In the genomic region with DNA sequence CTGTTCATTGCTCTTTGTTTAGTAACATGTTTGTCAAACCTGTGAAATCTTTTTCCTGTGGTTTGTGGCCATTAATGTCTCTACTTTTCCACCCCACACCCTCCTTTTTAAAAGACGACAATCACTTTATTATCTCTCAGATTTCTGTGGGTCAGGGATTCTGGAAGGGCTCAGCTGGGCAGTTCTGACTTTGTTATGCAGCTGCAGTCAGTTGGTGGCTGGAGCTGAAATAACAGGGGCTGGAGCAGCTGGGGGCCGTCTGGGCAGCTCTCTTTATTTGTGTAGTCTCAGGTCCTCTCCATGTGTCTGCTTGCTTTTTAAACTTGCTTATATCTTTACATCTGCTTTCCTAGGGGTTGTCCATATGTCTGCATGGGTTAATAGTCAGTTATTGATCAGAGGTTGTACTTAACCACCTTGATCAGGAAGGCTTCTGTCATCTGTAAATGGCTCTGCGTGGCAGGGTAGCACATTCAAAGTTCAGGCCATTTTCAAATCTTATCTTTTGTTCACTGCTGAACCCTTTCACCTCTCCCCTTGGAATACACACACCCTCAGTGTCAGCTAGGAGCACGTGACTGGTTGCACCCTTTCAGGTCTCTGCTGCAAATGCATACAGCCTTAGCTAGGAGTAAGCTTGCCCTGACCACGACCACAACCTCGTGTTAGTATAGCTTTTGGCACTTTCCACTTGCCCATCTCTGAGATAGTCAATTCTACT, we compare ENCODE assay signal across 9 cellular contexts. TPM values are rescaled to one million over a fixed set of nuclear protein-coding genes. Genes with fewer than 3 reads are reported as not detected.
DNase-seq lines count a peak whose midpoint lies in the region; ATAC-seq, FAIRE-seq and TF ChIP-seq lines count a peak whose summit lies in the region.
"Had no signal": no experiment of that assay in that cellular context is flagged by ENCODE, and none has a peak within 500 bp of the region (broad histone marks: within the 10 kb centered on the region; RNA-seq: fewer than 3 reads in every experiment).

No MANE protein-coding gene starts in this region.

- H3K9ac ChIP-seq in K562 (ENCODE audit: insufficient read depth in 1 of 2, low read depth in 2 of 2, low read length in 2 of 2) (no peak overlapping the region), mammary epithelial cell (ENCODE audit: insufficient read depth, low read length) (no peak overlapping the region)

- no peaks in the 10 kb centered on the region for H3K9me3 Mint-ChIP-seq in CD4-positive, alpha-beta T cell
- H3K9me3 Mint-ChIP-seq in naive thymus-derived CD8-positive, alpha-beta T cell: peaks cover 0 to 3% (median 0%) of the 10 kb centered on the region in 9 donors

- H3K36me3 ChIP-seq in K562 (ENCODE audit: control insufficient read depth, insufficient read depth, low read length): 0 out of 3 replicates have a peak, but pooled peaks cover 2% of the 10 kb centered on the region
- no peaks in the 10 kb centered on the region for H3K36me3 ChIP-seq in mammary epithelial cell (ENCODE audit: insufficient read depth, low read length)
- H3K36me3 ChIP-seq: breast epithelium had no signal

- no peaks in the 10 kb centered on the region for H3K9me1 ChIP-seq in K562 (ENCODE audit: control insufficient read depth, insufficient read depth, low read length)

- CTCF ChIA-PET in CD4-positive, alpha-beta T cell (lab: Charles Lee): interaction anchor here (1.6 kb wide), 1 partner anchor 127 kb away, joined by 3 read pairs; no protein-coding TSS in a partner anchor
- CTCF ChIA-PET in K562 (lab: Yijun Ruan, JAX; ENCODE audit: low intra/inter-chr PET ratio): no interaction called here
- CTCF ChIA-PET in mammary epithelial cell (lab: Charles Lee; ENCODE audit: low non-redundant PET): no interaction called here

- H3K27me3 Mint-ChIP-seq in CD4-positive, alpha-beta T cell: no peaks in the 10 kb centered on the region
- H3K27me3 Mint-ChIP-seq in naive thymus-derived CD8-positive, alpha-beta T cell: no peaks in the 10 kb centered on the region

- dilution Hi-C loops in mammary epithelial cell (cut with HindIII; ENCODE audit: low sequenced_read_pairs): no loop called here

- H2AFZ ChIP-seq in K562 (ENCODE audit: low read depth, low read length): no peak overlapping the region
- no peak overlapping the region for H2AFZ ChIP-seq in mammary epithelial cell (ENCODE audit: low read depth, low read length)

- FAIRE-seq in K562 (lab: Jason Lieb, UNC): no peak

- H3K4me2 ChIP-seq in K562 (ENCODE audit: insufficient read depth, low read length): peak overlapping the region; percentile 38; the same call in 1 of the 2 replicates
- H3K4me2 ChIP-seq in mammary epithelial cell (ENCODE audit: insufficient read depth, low read depth, low read length): no peak overlapping the region

- H3K27me3 ChIP-seq in CD4-positive, alpha-beta T cell (ENCODE audit: control insufficient read depth, insufficient read depth, low read length): no peaks in the 10 kb centered on the region
- H3K27me3 ChIP-seq in K562 (ENCODE audit: control insufficient read depth in 2 of 2, insufficient read depth in 2 of 2, low read length in 2 of 2): no peaks in the 10 kb centered on the region
- no peaks in the 10 kb centered on the region for H3K27me3 ChIP-seq in mammary epithelial cell (ENCODE audit: insufficient read depth, low read length)
- H3K27me3 ChIP-seq: breast epithelium had no signal

- H3K4me1 ChIP-seq in K562 (replicated peaks in 1 of 2; ENCODE audit: control insufficient read depth in 2 of 2, insufficient read depth in 2 of 2, low read length in 2 of 2): peaks cover 3 to 13% of the 10 kb centered on the region in 2 experiments; a peak in 3 of 5 replicates
- H3K4me1 ChIP-seq in mammary epithelial cell (ENCODE audit: insufficient read depth, low read length): peaks cover 9% of the 10 kb centered on the region
- H3K4me1 ChIP-seq: breast epithelium had no signal

- peaks cover 74% of the 10 kb centered on the region for H3K36me3 Mint-ChIP-seq in CD4-positive, alpha-beta T cell (ENCODE audit: low read depth)
- H3K36me3 Mint-ChIP-seq in naive thymus-derived CD8-positive, alpha-beta T cell: peaks cover 20 to 34% (median 28%) of the 10 kb centered on the region in 3 donors

- peak overlapping the region; percentile 56 for H3K4me3 Mint-ChIP-seq in CD4-positive, alpha-beta T cell
- H3K4me3 Mint-ChIP-seq in naive thymus-derived CD8-positive, alpha-beta T cell: peak overlapping the region in 8 of 10 donors; percentile 14 to 63 (median 38)

- BruUV-seq in K562 (replicated peaks; lab: Mats Ljungman, UMichigan) (no TSS peak), mammary epithelial cell (replicated peaks; lab: Mats Ljungman, UMichigan) (no TSS peak)

- no peak for TF ChIP-seq RAD21 in K562 (CRISPR knock-in tag; conservative IDR thresholded peaks at IDR 0.05 in 1 of 2, IDR thresholded peaks at IDR 0.05 in 1 of 2)

- no peaks in the 10 kb centered on the region for H4K20me1 ChIP-seq in K562 (replicated peaks; ENCODE audit: control insufficient read depth, insufficient read depth, low read length)
- H4K20me1 ChIP-seq in mammary epithelial cell (ENCODE audit: insufficient read depth, low read length): no peaks in the 10 kb centered on the region

- no peak overlapping the region for H3K4me3 ChIP-seq in K562
- no peak overlapping the region for H3K4me3 ChIP-seq in mammary epithelial cell (replicated peaks in 1 of 3; ENCODE audit: insufficient read depth in 1 of 3, low read depth in 2 of 3, low read length in 3 of 3)
- H3K4me3 ChIP-seq: breast epithelium had no signal

- no peak overlapping the region for H3K27ac ChIP-seq in CD4-positive, alpha-beta T cell (ENCODE audit: low read depth, low read length)
- H3K27ac ChIP-seq in K562 (ENCODE audit: extremely low read depth, low read depth, low read length) (no peak overlapping the region), mammary epithelial cell (ENCODE audit: insufficient read depth, low read depth, low read length) (no peak overlapping the region)
- H3K27ac ChIP-seq: breast epithelium had no signal

- peaks cover 61% of the 10 kb centered on the region for H3K4me1 Mint-ChIP-seq in CD4-positive, alpha-beta T cell (ENCODE audit: low read depth)
- H3K4me1 Mint-ChIP-seq in naive thymus-derived CD8-positive, alpha-beta T cell: peaks cover 19 to 71% (median 34%) of the 10 kb centered on the region in 4 donors

- ATAC-seq in CD4-positive, alpha-beta T cell (ENCODE audit: poor library complexity): peak; percentile 19
- ATAC-seq in K562: peak; percentile 71
- ATAC-seq in naive thymus-derived CD8-positive, alpha-beta T cell: peak; percentile 30 to 47
- no peak for ATAC-seq in HG02763 (IDR thresholded peaks at IDR 0.05; ENCODE audit: unreplicated experiment)
- ATAC-seq in left cardiac atrium: no peak

- in situ Hi-C loops in K562 (cut with MboI) (no loop called here), mammary epithelial cell (cut with MboI; ENCODE audit: low sequenced_read_pairs in 2 of 2) (loop anchor here (10.0 to 25.0 kb wide), 2 partner anchors 178 to 320 kb away; a partner anchor contains a TSS)

- H3K79me2 ChIP-seq in K562 (ENCODE audit: control insufficient read depth, insufficient read depth, low read length): no peaks in the 10 kb centered on the region
- peaks cover 3% of the 10 kb centered on the region for H3K79me2 ChIP-seq in mammary epithelial cell (ENCODE audit: insufficient read depth, low read length)

- peak in 1 of 10 experiments; percentile 17 for DNase-seq in CD4-positive, alpha-beta T cell
- peak; percentile 10 for DNase-seq in LHCN-M2 (ENCODE audit: low read depth)
- DNase-seq in K562 (ENCODE audit: extremely low read depth in 1 of 4, low spot score in 3 of 4): peak; percentile 13 to 41 (median 16)
- peak in 1 of 10 donors; percentile 32 for DNase-seq in naive thymus-derived CD8-positive, alpha-beta T cell
- DNase-seq in DMS 273 (lab: John Stamatoyannopoulos, UW; ENCODE audit: unreplicated experiment): no peak
- DNase-seq in mammary epithelial cell: no peak
- DNase-seq in left cardiac atrium: no peak

- TF ChIP-seq CTCF in CD4-positive, alpha-beta T cell (IDR thresholded peaks at IDR 0.05): no peak
- TF ChIP-seq CTCF in K562 (IDR thresholded peaks at IDR 0.05 in 2 of 3, conservative IDR thresholded peaks at IDR 0.05 in 1 of 3; ENCODE audit: insufficient read depth in 2 of 3, low read depth in 1 of 3, low read length in 3 of 3) (no peak), mammary epithelial cell (conservative IDR thresholded peaks at IDR 0.05 in 1 of 2, IDR thresholded peaks at IDR 0.05 in 1 of 2; ENCODE audit: extremely low read depth in 1 of 2, insufficient read depth in 1 of 2, low read depth in 1 of 2, low read length in 2 of 2) (no peak)

- no peak for TF ChIP-seq EP300 in K562 (IDR thresholded peaks at IDR 0.05; ENCODE audit: low read length)

- POLR2A ChIA-PET in CD4-positive, alpha-beta T cell (lab: Charles Lee): interaction anchor here (1.0 to 2.0 kb wide), 13 partner anchors 18 to 353 kb away, joined by 3 to 18 read pairs (median 3); a partner anchor contains a TSS
- POLR2A ChIA-PET in K562 (lab: Yijun Ruan, JAX): interaction anchor here (0.7 kb wide), 1 partner anchor 90 kb away, joined by 3 read pairs; no protein-coding TSS in a partner anchor
- POLR2A ChIA-PET in naive thymus-derived CD8-positive, alpha-beta T cell (lab: Charles Lee): interaction anchor here (0.6 to 1.6 kb wide), 2 partner anchors 16 to 341 kb away, joined by 3 to 4 read pairs; no protein-coding TSS in a partner anchor

- H3K27ac Mint-ChIP-seq in CD4-positive, alpha-beta T cell: peak overlapping the region; percentile 79
- peak overlapping the region; percentile 73 to 94 (median 89) for H3K27ac Mint-ChIP-seq in naive thymus-derived CD8-positive, alpha-beta T cell

- H3K9me3 ChIP-seq in CD4-positive, alpha-beta T cell (ENCODE audit: control insufficient read depth, low read length): no peaks in the 10 kb centered on the region
- H3K9me3 ChIP-seq in K562 (replicated peaks; ENCODE audit: control insufficient read depth, insufficient read depth, low read depth, low read length) (no peaks in the 10 kb centered on the region), mammary epithelial cell (replicated peaks; ENCODE audit: insufficient read depth, low read length) (no peaks in the 10 kb centered on the region)
- H3K9me3 ChIP-seq: breast epithelium had no signal

- no peak for TF ChIP-seq POLR2A in K562 (conservative IDR thresholded peaks at IDR 0.05)

- intact Hi-C loops in CD4-positive, alpha-beta T cell (cut with DNase I, micrococcal nuclease): loop anchor here in 1 of 2 experiments (2.0 kb wide), 1 partner anchor 46 kb away; no protein-coding TSS in a partner anchor
- intact Hi-C loops in K562 (cut with micrococcal nuclease) (loop anchor here (10.0 kb wide), 1 partner anchor 110 kb away; no protein-coding TSS in a partner anchor), mammary epithelial cell (cut with micrococcal nuclease) (no loop called here), left cardiac atrium (cut with DNase I) (no loop called here)

- 16% methylated on average over 5 of the region's 6 CpGs for WGBS in K562 (ENCODE audit: insufficient coverage, low coverage, missing lambda C conversion rate)
- whole genome bisulfite sequencing in mammary epithelial cell (ENCODE audit: low coverage, missing lambda C conversion rate): 99% methylated on average over 6 of the region's 6 CpGs

RNA-seq across cellular contexts. Expression of a gene that starts 27.9 kb away (rescaled TPM):
- total RNA-seq in CD4-positive, alpha-beta T cell: 10 to 100 TPM; 36.4 to 39.3 TPM
- 3.3 and 6.5 TPM in 2 replicates for total RNA-seq in LHCN-M2 (2014; rRNA removed)
- 6.6 TPM for polyA plus RNA-seq in LHCN-M2 (2012)
- total RNA-seq in K562 (2011; cell fraction: chromatin; rRNA removed; ENCODE audit: low replicate concordance): 20.7 and 32.7 TPM in 2 replicates
- 8.8 and 10.3 TPM in 2 replicates for total RNA-seq in K562 (2011; cell fraction: nucleolus; rRNA removed)
- 15.6 and 19.1 TPM in 2 replicates for total RNA-seq in K562 (2011; cell fraction: nucleoplasm; rRNA removed)
- total RNA-seq in K562 (2014; rRNA removed): 5.4 and 8.5 TPM in 2 replicates
- 4.1 and 4.3 TPM in 2 replicates for total RNA-seq in K562 (2014; rRNA removed; fragmentation: Illumina TruSeq; extraction: Trizol)
- 2.4 and 2.6 TPM in 2 replicates for total RNA-seq in K562 (2015; rRNA removed; fragmentation: Illumina TruSeq; extraction: Trizol)
- total RNA-seq in K562 (2021): 12.4 TPM in 2 replicates
- 6.6 and 7.4 TPM in 2 replicates for polyA plus RNA-seq in K562 (2011; rRNA removed)
- polyA plus RNA-seq in K562 (2011; cell fraction: cytosol; rRNA removed): 5.9 and 8.6 TPM in 2 replicates
- polyA plus RNA-seq in K562 (2011; cell fraction: nucleus; rRNA removed): 7.1 and 10.6 TPM in 2 replicates
- polyA plus RNA-seq in K562 (2012): 5.3 and 7.3 TPM in 2 replicates
- polyA plus RNA-seq in K562 (2014; fragmentation: Illumina TruSeq; extraction: Trizol): 9.2 and 10.0 TPM in 2 replicates
- polyA plus RNA-seq in K562 (2014; fragmentation: Nextera tagmentation; extraction: Ambion mirVana): under 1 TPM; 0.31 to 0.77 TPM
- 8.9 and 11.1 TPM in 2 replicates for polyA plus RNA-seq in K562 (2014; rRNA removed)
- polyA minus RNA-seq in K562 (2011; rRNA and poly(A)+ RNA removed): 9.9 and 10.6 TPM in 2 replicates
- polyA minus RNA-seq in K562 (2011; cell fraction: cytosol; rRNA and poly(A)+ RNA removed): 11.0 and 11.2 TPM in 2 replicates
- 7.1 and 12.2 TPM in 2 replicates for polyA minus RNA-seq in K562 (2011; cell fraction: nucleus; rRNA and poly(A)+ RNA removed)
- 10 to 100 TPM; 12.4 to 16.6 TPM for total RNA-seq in naive thymus-derived CD8-positive, alpha-beta T cell
- polyA plus RNA-seq in naive thymus-derived CD8-positive, alpha-beta T cell: 10 to 100 TPM; 14.2 to 18.4 (median 15.7) TPM
- 10 to 100 TPM; 17.9 to 24.8 TPM for total RNA-seq in mammary epithelial cell
- polyA plus RNA-seq in mammary epithelial cell: 22.5 TPM
- polyA minus RNA-seq in mammary epithelial cell: 2.2 TPM
- 10 to 100 TPM in 1 of 2 donors, 1 to 10 TPM in 1; 7.4 to 10.5 TPM for total RNA-seq in left cardiac atrium

RNA-seq across cellular contexts. Expression of a gene that starts 34.7 kb away (rescaled TPM):
- total RNA-seq in CD4-positive, alpha-beta T cell: under 1 TPM; 0.33 to 0.45 TPM
- total RNA-seq in LHCN-M2 (2014; rRNA removed): 0.23 and 0.26 TPM in 2 replicates
- polyA plus RNA-seq in LHCN-M2 (2012): 0.72 TPM
- total RNA-seq in K562 (2011; cell fraction: chromatin; rRNA removed; ENCODE audit: low replicate concordance): 3.2 and 5.0 TPM in 2 replicates
- total RNA-seq in K562 (2011; cell fraction: nucleolus; rRNA removed): 2.4 and 3.5 TPM in 2 replicates
- 4.5 and 6.0 TPM in 2 replicates for total RNA-seq in K562 (2011; cell fraction: nucleoplasm; rRNA removed)
- 0.91 and 3.3 TPM in 2 replicates for total RNA-seq in K562 (2014; rRNA removed)
- 3.1 and 4.2 TPM in 2 replicates for total RNA-seq in K562 (2014; rRNA removed; fragmentation: Illumina TruSeq; extraction: Trizol)
- 4.5 and 4.7 TPM in 2 replicates for total RNA-seq in K562 (2015; rRNA removed; fragmentation: Illumina TruSeq; extraction: Trizol)
- 4.9 and 5.7 TPM in 2 replicates for total RNA-seq in K562 (2021)
- 1.1 and 2.7 TPM in 2 replicates for polyA plus RNA-seq in K562 (2011; rRNA removed)
- polyA plus RNA-seq in K562 (2011; cell fraction: cytosol; rRNA removed): 1.6 and 2.4 TPM in 2 replicates
- polyA plus RNA-seq in K562 (2011; cell fraction: nucleus; rRNA removed): 0.56 and 0.57 TPM in 2 replicates
- polyA plus RNA-seq in K562 (2012): 4.5 and 9.5 TPM in 2 replicates
- 6.2 and 8.6 TPM in 2 replicates for polyA plus RNA-seq in K562 (2014; fragmentation: Illumina TruSeq; extraction: Trizol)
- 1 to 10 TPM in 1 of 2 experiments, under 1 TPM in 1; 0.76 to 1.4 TPM for polyA plus RNA-seq in K562 (2014; fragmentation: Nextera tagmentation; extraction: Ambion mirVana)
- polyA plus RNA-seq in K562 (2014; rRNA removed): 3.4 and 3.9 TPM in 2 replicates
- 1.8 and 2.4 TPM in 2 replicates for polyA minus RNA-seq in K562 (2011; rRNA and poly(A)+ RNA removed)
- polyA minus RNA-seq in K562 (2011; cell fraction: cytosol; rRNA and poly(A)+ RNA removed): 1.2 and 2.1 TPM in 2 replicates
- polyA minus RNA-seq in K562 (2011; cell fraction: nucleus; rRNA and poly(A)+ RNA removed): 0.22 and 0.27 TPM in 2 replicates
- total RNA-seq in naive thymus-derived CD8-positive, alpha-beta T cell: under 1 TPM; 0.34 to 0.36 TPM
- under 1 TPM; 0.39 to 0.89 (median 0.84) TPM for polyA plus RNA-seq in naive thymus-derived CD8-positive, alpha-beta T cell
- 10 to 100 TPM in 1 of 2 donors, 1 to 10 TPM in 1; 7.2 to 13.4 TPM for total RNA-seq in mammary epithelial cell
- 2.5 TPM for polyA plus RNA-seq in mammary epithelial cell
- polyA minus RNA-seq in mammary epithelial cell: 5.6 TPM
- total RNA-seq in left cardiac atrium: 10 to 100 TPM; 12.0 to 18.5 TPM

Comparison
In these comparisons a context has a peak if more than half of its experiments do, and no peak if none do; other contexts are left out.
1. ATAC-seq: peak in CD4-positive, alpha-beta T cell (single experiment), K562 (single experiment) and naive thymus-derived CD8-positive, alpha-beta T cell (2 of 2); none in HG02763 (single experiment) and left cardiac atrium (0 of 2).
2. DNase-seq: peak in LHCN-M2 (single experiment) and K562 (4 of 4); none in DMS 273 (single experiment), mammary epithelial cell (single experiment) and left cardiac atrium (single experiment).